Comparison of ENCODE assay signal across 9 cellular contexts in genomic region chrX:101078716-101079115, GRCh38. TPM values are rescaled to one million over a fixed set of nuclear protein-coding genes. Genes with fewer than 3 reads are reported as not detected.
DNase-seq lines count a peak whose midpoint lies in the region; ATAC-seq and TF ChIP-seq lines count a peak whose summit lies in the region.
"Had no signal": no experiment of that assay in that cellular context is flagged by ENCODE, and none has a peak within 500 bp of the region (broad histone marks: within the 10 kb centered on the region; RNA-seq: fewer than 3 reads in every experiment).

Gene TMEM35A, plus strand, starts transcription at chrX:101078879. Its CDS starts 124 bp downstream, at chrX:101079003.

- CTCF ChIA-PET in activated CD8-positive, alpha-beta memory T cell treated with anti-CD3 and anti-CD28 coated beads, Interleukin-2, amount 10 ng/mL, durations not matched to agents 7 days and 5 days (lab: Charles Lee), result no interaction called here

- peaks cover 0 to 4% (median 0%) of the 10 kb centered on the region in 3 donors for H3K27me3 ChIP-seq in sigmoid colon

- H3K9me3 Mint-ChIP-seq in HFFc6, result no peaks in the 10 kb centered on the region
- no peaks in the 10 kb centered on the region for H3K9me3 Mint-ChIP-seq in activated CD8-positive, alpha-beta memory T cell treated with anti-CD3 and anti-CD28 coated beads, Interleukin-2, amount 10 ng/mL, durations not matched to agents 7 days and 5 days (ENCODE audit: low read depth)

- TF ChIP-seq CTCF in HFFc6 (IDR thresholded peaks at IDR 0.05), result no peak
- no peak for TF ChIP-seq CTCF in sigmoid colon (IDR thresholded peaks at IDR 0.05)

- peaks cover 7% of the 10 kb centered on the region for H3K9me3 ChIP-seq in iPS-18c (ENCODE audit: control insufficient read depth, insufficient read depth, low read length)
- no peaks in the 10 kb centered on the region for H3K9me3 ChIP-seq in sigmoid colon

- peak within 1 kb of the TSS; percentile 87 for H3K4me3 Mint-ChIP-seq in HFFc6
- no peak within 1 kb of the TSS for H3K4me3 Mint-ChIP-seq in activated CD8-positive, alpha-beta memory T cell treated with anti-CD3 and anti-CD28 coated beads, Interleukin-2, amount 10 ng/mL, durations not matched to agents 7 days and 5 days

- no peaks in the 10 kb centered on the region for H3K36me3 ChIP-seq in sigmoid colon

- TF ChIP-seq POLR2A in sigmoid colon (IDR thresholded peaks at IDR 0.05), result peak in 1 of 2 donors; percentile 21

- H3K27me3 Mint-ChIP-seq in HFFc6 (ENCODE audit: insufficient read depth), result no peaks in the 10 kb centered on the region; the same call in 1 of the 2 replicates
- peaks cover 33% of the 10 kb centered on the region for H3K27me3 Mint-ChIP-seq in activated CD8-positive, alpha-beta memory T cell treated with anti-CD3 and anti-CD28 coated beads, Interleukin-2, amount 10 ng/mL, durations not matched to agents 7 days and 5 days

- H3K4me1 ChIP-seq in sigmoid colon, result peaks cover 0 to 14% (median 4%) of the 10 kb centered on the region in 4 donors

- no peak within 1 kb of the TSS for H3K27ac Mint-ChIP-seq in HFFc6
- H3K27ac Mint-ChIP-seq in activated CD8-positive, alpha-beta memory T cell treated with anti-CD3 and anti-CD28 coated beads, Interleukin-2, amount 10 ng/mL, durations not matched to agents 7 days and 5 days, result no peak within 1 kb of the TSS

- H3K4me3 ChIP-seq in iPS-18c (ENCODE audit: insufficient read depth, low read depth, low read length) (peak within 1 kb of the TSS; percentile 81), sigmoid colon (peak within 1 kb of the TSS; percentile 50 to 60 (median 56))

- DNase-seq in HFFc6 (peak; percentile 4), amniotic epithelial cell (ENCODE audit: low read depth) (peak; percentile 24), sigmoid colon (no peak), H4 (ENCODE audit: low spot score) (no peak), GF-D8 (lab: John Stamatoyannopoulos, UW) (no peak), glomerular visceral epithelial cell (ENCODE audit: extremely low spot score) (no peak)
- DNase-seq in activated CD8-positive, alpha-beta memory T cell treated with anti-CD3 and anti-CD28 coated beads, Interleukin-2, amount 10 ng/mL, durations not matched to agents 7 days and 5 days, result no peak

- intact Hi-C loops in sigmoid colon (cut with DNase I), result loop anchor here (5.0 kb wide), 1 partner anchor 129 kb away; no protein-coding TSS in a partner anchor

- no peak for ATAC-seq in activated CD8-positive, alpha-beta memory T cell treated with anti-CD3 and anti-CD28 coated beads, Interleukin-2, amount 10 ng/mL, durations not matched to agents 7 days and 5 days
- ATAC-seq: Panc1 had no signal

- H3K27ac ChIP-seq in sigmoid colon, result peak within 1 kb of the TSS; percentile 68 to 79 (median 78)

- H3K4me1 Mint-ChIP-seq in HFFc6 (ENCODE audit: low read depth), result peaks cover 23% of the 10 kb centered on the region
- no peaks in the 10 kb centered on the region for H3K4me1 Mint-ChIP-seq in activated CD8-positive, alpha-beta memory T cell treated with anti-CD3 and anti-CD28 coated beads, Interleukin-2, amount 10 ng/mL, durations not matched to agents 7 days and 5 days

- TF ChIP-seq EP300 in sigmoid colon (IDR thresholded peaks at IDR 0.05), result no peak

- no peaks in the 10 kb centered on the region for H3K36me3 Mint-ChIP-seq in HFFc6 (ENCODE audit: low read depth)
- H3K36me3 Mint-ChIP-seq in activated CD8-positive, alpha-beta memory T cell treated with anti-CD3 and anti-CD28 coated beads, Interleukin-2, amount 10 ng/mL, durations not matched to agents 7 days and 5 days, result no peaks in the 10 kb centered on the region

- WGBS in sigmoid colon, 2 donors, result 2 to 3% methylated on average over 12 of the region's 12 CpGs

RNA-seq across cellular contexts. Expression of gene TMEM35A, which starts in this region (rescaled TPM):
- 1 to 10 TPM; 2.3 to 4.5 (median 3.8) TPM for total RNA-seq in HFFc6 (2021; fragmentation: NEBNext Ultra II Directional; extraction: Animal tissue kit (Norgen Biotek cat#: 25700))
- total RNA-seq in sigmoid colon, result 10 to 100 TPM; 39.2 to 62.1 (median 49.7) TPM
- 1 to 10 TPM in 2 of 3 donors, not detected in 1; 1.8 to 3.2 TPM for polyA plus RNA-seq in sigmoid colon
- total RNA-seq in H4 (2014; rRNA removed; shearing (Covaris generic)), result not detected in 2 replicates
- not detected for total RNA-seq in activated CD8-positive, alpha-beta memory T cell treated with anti-CD3 and anti-CD28 coated beads, Interleukin-2, amount 10 ng/mL, durations not matched to agents 7 days and 5 days

Comparison
In these comparisons a context has a peak if more than half of its experiments do, and no peak if none do; other contexts are left out.
1. RNA of gene TMEM35A (total RNA-seq): 39.2 to 62.1 TPM in sigmoid colon; 2.3 to 4.5 TPM in HFFc6, not detected in H4 and not detected in activated CD8-positive, alpha-beta memory T cell treated with anti-CD3 and anti-CD28 coated beads, Interleukin-2, amount 10 ng/mL, durations not matched to agents 7 days and 5 days; every median in the first group is over 4 times any median in the second.
2. DNase-seq: peak in HFFc6 (single experiment) and amniotic epithelial cell (single experiment); none in sigmoid colon (single experiment), H4 (single experiment), activated CD8-positive, alpha-beta memory T cell treated with anti-CD3 and anti-CD28 coated beads, Interleukin-2, amount 10 ng/mL, durations not matched to agents 7 days and 5 days (single experiment), GF-D8 (single experiment) and glomerular visceral epithelial cell (single experiment).